Comparison of ENCODE assay signal across 2 cellular contexts in the genomic region with DNA sequence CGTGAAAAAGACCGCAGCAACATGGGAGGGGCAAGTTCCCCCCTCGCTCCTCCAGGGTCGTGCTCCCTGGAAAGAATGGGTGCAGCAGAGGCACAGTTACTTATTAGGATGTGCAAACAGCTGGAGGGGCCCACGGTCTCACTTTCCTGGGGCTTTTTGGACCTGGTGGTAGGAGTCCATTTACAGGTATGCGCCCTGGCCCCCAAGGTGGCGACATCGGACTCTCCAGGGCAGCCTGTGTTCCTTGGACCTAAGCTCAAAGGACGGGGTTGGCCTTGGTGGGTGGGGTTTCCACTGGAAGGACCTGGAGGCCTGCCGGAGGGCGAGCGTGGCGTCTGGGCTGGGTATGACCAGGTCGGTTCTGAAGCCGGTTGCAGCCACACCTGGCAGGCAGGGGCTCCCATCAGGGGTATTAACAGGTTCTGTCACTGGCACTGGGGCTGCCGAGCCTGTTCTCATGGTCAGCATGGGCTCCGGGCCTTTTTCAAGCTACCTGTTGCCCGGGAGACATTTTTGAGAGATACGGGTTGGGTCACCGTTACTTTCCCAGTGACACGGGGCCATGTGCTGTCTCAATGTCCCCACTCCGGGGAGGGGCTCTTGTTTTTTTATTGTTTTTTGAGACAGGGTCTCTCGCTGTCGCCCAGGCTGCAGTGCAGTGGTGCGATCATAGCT.
TF ChIP-seq lines count a peak whose summit lies in the region.

No MANE protein-coding gene starts in this region.

TF ChIP-seq in HepG2, 621 proteins besides CTCF, POLR2A, EP300 and RAD21 (continues in another document):
- TF ChIP-seq HNF4A (CRISPR knock-in tag; IDR thresholded peaks at IDR 0.05), result peak; percentile 83
- no peak for TF ChIP-seq LCORL (IDR thresholded peaks at IDR 0.05)
- TF ChIP-seq LCORL (CRISPR knock-in tag; IDR thresholded peaks at IDR 0.05), result 0 out of 2 replicates have a peak, but pooled peaks have one; percentile 46
- peak; percentile 63 for TF ChIP-seq HNF4G (IDR thresholded peaks at IDR 0.05; ENCODE audit: borderline replicate concordance, low read depth, low read length)
- no peak for TF ChIP-seq HNF4G (CRISPR knock-in tag; IDR thresholded peaks at IDR 0.05; ENCODE audit: borderline replicate concordance, low read depth)
- peak; percentile 55 for TF ChIP-seq NCOR1 (IDR thresholded peaks at IDR 0.05; ENCODE audit: borderline replicate concordance, low read length)
- TF ChIP-seq, protein P1, sequence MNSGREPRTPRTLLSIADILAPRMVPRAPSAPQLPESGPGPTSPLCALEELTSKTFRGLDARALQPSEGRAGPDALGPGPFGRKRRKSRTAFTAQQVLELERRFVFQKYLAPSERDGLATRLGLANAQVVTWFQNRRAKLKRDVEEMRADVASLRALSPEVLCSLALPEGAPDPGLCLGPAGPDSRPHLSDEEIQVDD (CRISPR knock-in tag; IDR thresholded peaks at IDR 0.05; ENCODE audit: borderline replicate concordance), result no peak
- TF ChIP-seq, protein P2, sequence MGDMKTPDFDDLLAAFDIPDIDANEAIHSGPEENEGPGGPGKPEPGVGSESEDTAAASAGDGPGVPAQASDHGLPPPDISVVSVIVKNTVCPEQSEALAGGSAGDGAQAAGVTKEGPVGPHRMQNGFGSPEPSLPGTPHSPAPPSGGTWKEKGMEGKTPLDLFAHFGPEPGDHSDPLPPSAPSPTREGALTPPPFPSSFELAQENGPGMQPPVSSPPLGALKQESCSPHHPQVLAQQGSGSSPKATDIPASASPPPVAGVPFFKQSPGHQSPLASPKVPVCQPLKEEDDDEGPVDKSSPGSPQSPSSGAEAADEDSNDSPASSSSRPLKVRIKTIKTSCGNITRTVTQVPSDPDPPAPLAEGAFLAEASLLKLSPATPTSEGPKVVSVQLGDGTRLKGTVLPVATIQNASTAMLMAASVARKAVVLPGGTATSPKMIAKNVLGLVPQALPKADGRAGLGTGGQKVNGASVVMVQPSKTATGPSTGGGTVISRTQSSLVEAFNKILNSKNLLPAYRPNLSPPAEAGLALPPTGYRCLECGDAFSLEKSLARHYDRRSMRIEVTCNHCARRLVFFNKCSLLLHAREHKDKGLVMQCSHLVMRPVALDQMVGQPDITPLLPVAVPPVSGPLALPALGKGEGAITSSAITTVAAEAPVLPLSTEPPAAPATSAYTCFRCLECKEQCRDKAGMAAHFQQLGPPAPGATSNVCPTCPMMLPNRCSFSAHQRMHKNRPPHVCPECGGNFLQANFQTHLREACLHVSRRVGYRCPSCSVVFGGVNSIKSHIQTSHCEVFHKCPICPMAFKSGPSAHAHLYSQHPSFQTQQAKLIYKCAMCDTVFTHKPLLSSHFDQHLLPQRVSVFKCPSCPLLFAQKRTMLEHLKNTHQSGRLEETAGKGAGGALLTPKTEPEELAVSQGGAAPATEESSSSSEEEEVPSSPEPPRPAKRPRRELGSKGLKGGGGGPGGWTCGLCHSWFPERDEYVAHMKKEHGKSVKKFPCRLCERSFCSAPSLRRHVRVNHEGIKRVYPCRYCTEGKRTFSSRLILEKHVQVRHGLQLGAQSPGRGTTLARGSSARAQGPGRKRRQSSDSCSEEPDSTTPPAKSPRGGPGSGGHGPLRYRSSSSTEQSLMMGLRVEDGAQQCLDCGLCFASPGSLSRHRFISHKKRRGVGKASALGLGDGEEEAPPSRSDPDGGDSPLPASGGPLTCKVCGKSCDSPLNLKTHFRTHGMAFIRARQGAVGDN (CRISPR knock-in tag; IDR thresholded peaks at IDR 0.05), result 0 out of 2 replicates have a peak, but pooled peaks have one; percentile 8
- peak; percentile 27 for TF ChIP-seq TEAD3 (CRISPR knock-in tag; optimal IDR thresholded peaks at IDR 0.05; ENCODE audit: borderline replicate concordance)
- peak; percentile 38; the same call in 1 of the 2 replicates for TF ChIP-seq HIVEP1 (CRISPR knock-in tag; IDR thresholded peaks at IDR 0.05)
- no peak for TF ChIP-seq DR1 (CRISPR knock-in tag; IDR thresholded peaks at IDR 0.05)
- TF ChIP-seq, protein P3, sequence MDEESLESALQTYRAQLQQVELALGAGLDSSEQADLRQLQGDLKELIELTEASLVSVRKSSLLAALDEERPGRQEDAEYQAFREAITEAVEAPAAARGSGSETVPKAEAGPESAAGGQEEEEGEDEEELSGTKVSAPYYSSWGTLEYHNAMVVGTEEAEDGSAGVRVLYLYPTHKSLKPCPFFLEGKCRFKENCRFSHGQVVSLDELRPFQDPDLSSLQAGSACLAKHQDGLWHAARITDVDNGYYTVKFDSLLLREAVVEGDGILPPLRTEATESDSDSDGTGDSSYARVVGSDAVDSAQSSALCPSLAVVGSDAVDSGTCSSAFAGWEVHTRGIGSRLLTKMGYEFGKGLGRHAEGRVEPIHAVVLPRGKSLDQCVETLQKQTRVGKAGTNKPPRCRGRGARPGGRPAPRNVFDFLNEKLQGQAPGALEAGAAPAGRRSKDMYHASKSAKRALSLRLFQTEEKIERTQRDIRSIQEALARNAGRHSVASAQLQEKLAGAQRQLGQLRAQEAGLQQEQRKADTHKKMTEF (CRISPR knock-in tag; IDR thresholded peaks at IDR 0.05), result no peak
- TF ChIP-seq, protein P4, sequence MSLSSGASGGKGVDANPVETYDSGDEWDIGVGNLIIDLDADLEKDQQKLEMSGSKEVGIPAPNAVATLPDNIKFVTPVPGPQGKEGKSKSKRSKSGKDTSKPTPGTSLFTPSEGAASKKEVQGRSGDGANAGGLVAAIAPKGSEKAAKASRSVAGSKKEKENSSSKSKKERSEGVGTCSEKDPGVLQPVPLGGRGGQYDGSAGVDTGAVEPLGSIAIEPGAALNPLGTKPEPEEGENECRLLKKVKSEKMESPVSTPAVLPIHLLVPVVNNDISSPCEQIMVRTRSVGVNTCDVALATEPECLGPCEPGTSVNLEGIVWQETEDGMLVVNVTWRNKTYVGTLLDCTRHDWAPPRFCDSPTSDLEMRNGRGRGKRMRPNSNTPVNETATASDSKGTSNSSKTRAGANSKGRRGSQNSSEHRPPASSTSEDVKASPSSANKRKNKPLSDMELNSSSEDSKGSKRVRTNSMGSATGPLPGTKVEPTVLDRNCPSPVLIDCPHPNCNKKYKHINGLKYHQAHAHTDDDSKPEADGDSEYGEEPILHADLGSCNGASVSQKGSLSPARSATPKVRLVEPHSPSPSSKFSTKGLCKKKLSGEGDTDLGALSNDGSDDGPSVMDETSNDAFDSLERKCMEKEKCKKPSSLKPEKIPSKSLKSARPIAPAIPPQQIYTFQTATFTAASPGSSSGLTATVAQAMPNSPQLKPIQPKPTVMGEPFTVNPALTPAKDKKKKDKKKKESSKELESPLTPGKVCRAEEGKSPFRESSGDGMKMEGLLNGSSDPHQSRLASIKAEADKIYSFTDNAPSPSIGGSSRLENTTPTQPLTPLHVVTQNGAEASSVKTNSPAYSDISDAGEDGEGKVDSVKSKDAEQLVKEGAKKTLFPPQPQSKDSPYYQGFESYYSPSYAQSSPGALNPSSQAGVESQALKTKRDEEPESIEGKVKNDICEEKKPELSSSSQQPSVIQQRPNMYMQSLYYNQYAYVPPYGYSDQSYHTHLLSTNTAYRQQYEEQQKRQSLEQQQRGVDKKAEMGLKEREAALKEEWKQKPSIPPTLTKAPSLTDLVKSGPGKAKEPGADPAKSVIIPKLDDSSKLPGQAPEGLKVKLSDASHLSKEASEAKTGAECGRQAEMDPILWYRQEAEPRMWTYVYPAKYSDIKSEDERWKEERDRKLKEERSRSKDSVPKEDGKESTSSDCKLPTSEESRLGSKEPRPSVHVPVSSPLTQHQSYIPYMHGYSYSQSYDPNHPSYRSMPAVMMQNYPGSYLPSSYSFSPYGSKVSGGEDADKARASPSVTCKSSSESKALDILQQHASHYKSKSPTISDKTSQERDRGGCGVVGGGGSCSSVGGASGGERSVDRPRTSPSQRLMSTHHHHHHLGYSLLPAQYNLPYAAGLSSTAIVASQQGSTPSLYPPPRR (CRISPR knock-in tag; IDR thresholded peaks at IDR 0.05; ENCODE audit: borderline replicate concordance), result no peak
- no peak for TF ChIP-seq MYC (CRISPR knock-in tag; IDR thresholded peaks at IDR 0.05; ENCODE audit: borderline replicate concordance)

TF ChIP-seq in H1, 55 proteins besides CTCF, POLR2A, EP300 and RAD21:
- TF ChIP-seq RBBP5 (IDR thresholded peaks at IDR 0.05; ENCODE audit: borderline replicate concordance, low read depth, low read length) (no peak), TAF7 (optimal IDR thresholded peaks at IDR 0.05; ENCODE audit: borderline replicate concordance, low read depth, low read length) (no peak), CHD1 (IDR thresholded peaks at IDR 0.05; ENCODE audit: low read depth, low read length) (no peak), SP4 (IDR thresholded peaks at IDR 0.05; ENCODE audit: low read length) (no peak)
TF ChIP-seq in H1: peak in this region for 0.
